9 cellular contexts compared by ENCODE assay signal in the genomic region with DNA sequence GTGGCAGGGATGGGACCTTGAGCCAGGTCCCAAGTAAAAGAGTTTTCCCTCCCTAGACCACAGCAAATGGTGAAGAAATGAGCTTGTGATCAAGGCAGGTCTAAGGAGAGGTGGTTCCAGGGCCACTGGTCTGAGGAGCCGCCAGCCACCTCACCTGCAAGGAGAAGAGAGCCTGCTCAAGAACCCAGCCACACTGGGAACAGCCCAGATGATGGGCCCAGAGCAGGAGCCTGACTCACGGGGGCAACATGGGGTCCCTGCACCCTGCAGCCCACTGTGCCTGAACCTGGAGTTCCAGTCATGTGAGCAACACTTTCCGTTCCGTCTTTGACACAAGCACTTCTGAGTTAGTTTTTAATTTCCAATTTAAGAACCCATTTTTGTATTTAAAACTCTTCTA.
"Had no signal": no experiment of that assay in that cellular context is flagged by ENCODE, and none has a peak within 500 bp of the region (broad histone marks: within the 10 kb centered on the region; RNA-seq: fewer than 3 reads in every experiment).

No MANE protein-coding gene starts in this region.

- ATAC-seq: HCT116, HepG2 had no signal

- H3K27ac Mint-ChIP-seq: HFFc6, IgD-negative memory B cell had no signal

- H3K27ac ChIP-seq: GM23248, HL-60 had no signal

- H3K36me3 Mint-ChIP-seq: IgD-negative memory B cell had no signal

- H3K27me3 Mint-ChIP-seq: IgD-negative memory B cell had no signal

- H3K4me1 ChIP-seq: HAP-1 had no signal

- H3K4me3 ChIP-seq: GM23248, HAP-1 had no signal

- H3K36me3 ChIP-seq: HAP-1 had no signal

- H3K9me3 ChIP-seq: HAP-1 had no signal

- H3K4me1 Mint-ChIP-seq: IgD-negative memory B cell had no signal

- DNase-seq: GM23248, GOT3, H7, HFFc6 had no signal

- H3K4me3 Mint-ChIP-seq: HFFc6, IgD-negative memory B cell had no signal
